Comparison of ENCODE assay signal across 8 cellular contexts in genomic region chr3:124995460-124995994, GRCh38.
A peak's percentile ranks its signal among the peaks of the same experiment; 100 is the strongest.
DNase-seq lines count a peak whose midpoint lies in the region; ATAC-seq and TF ChIP-seq lines count a peak whose summit lies in the region.

No MANE protein-coding gene starts in this region.

- H3K36me3 Mint-ChIP-seq in activated B cell treated with CpG ODN at 0.5 μM for 24 hours (ENCODE audit: low read depth) = peaks cover 32% of the 10 kb centered on the region

- H3K9me3 Mint-ChIP-seq in activated B cell treated with CpG ODN at 0.5 μM for 24 hours = no peaks in the 10 kb centered on the region

- H3K27ac Mint-ChIP-seq in activated B cell treated with CpG ODN at 0.5 μM for 24 hours = no peak overlapping the region

- H3K4me3 Mint-ChIP-seq in activated B cell treated with CpG ODN at 0.5 μM for 24 hours = no peak overlapping the region

- intact Hi-C loops in activated B cell treated with CpG ODN at 0.5 μM for 24 hours (cut with micrococcal nuclease) = loop anchor here (1.0 to 10.0 kb wide), 7 partner anchors 68 to 590 kb away; no protein-coding TSS in a partner anchor

- POLR2A ChIA-PET in activated B cell treated with CpG ODN at 0.5 μM for 24 hours (lab: Charles Lee) = no interaction called here

- no peaks in the 10 kb centered on the region for H3K27me3 Mint-ChIP-seq in activated B cell treated with CpG ODN at 0.5 μM for 24 hours

- TF ChIP-seq CTCF in activated B cell treated with CpG ODN at 0.5 μM for 24 hours (IDR thresholded peaks at IDR 0.05) = no peak

- CTCF ChIA-PET in activated B cell treated with CpG ODN at 0.5 μM for 24 hours (lab: Charles Lee) = interaction anchor here (0.7 to 4.0 kb wide), 14 partner anchors 9 to 590 kb away, joined by 3 to 67 read pairs (median 6); no protein-coding TSS in a partner anchor

- DNase-seq in NK-92 treated with Interleukin-12 subunit alpha and Interleukin-12 subunit beta, amount 100 ng/mL, for 24 hours (lab: John Stamatoyannopoulos, UW) = peak; percentile 26
- DNase-seq in NK-92 (lab: John Stamatoyannopoulos, UW; ENCODE audit: unreplicated experiment) (no peak), MV-4-11 (lab: John Stamatoyannopoulos, UW) (peak; percentile 66), activated B cell treated with CpG ODN at 0.5 μM for 24 hours (peak; percentile 21), cerebellum (ENCODE audit: low spot score) (peak; percentile 74), kidney tubule cell (ENCODE audit: low spot score) (peak; percentile 69)
- peak; percentile 16 to 29 for DNase-seq in stimulated activated CD4-positive, alpha-beta T cell treated with anti-CD3 and anti-CD28 coated beads, Interleukin-4, amount 100 ng/mL, for 4 hours

- ATAC-seq in activated B cell treated with CpG ODN at 0.5 μM for 24 hours (ENCODE audit: low read depth) (peak; percentile 85), GM18873 (IDR thresholded peaks at IDR 0.05; ENCODE audit: low FRiP score, unreplicated experiment) (no peak)

- peaks cover 5% of the 10 kb centered on the region for H3K4me1 Mint-ChIP-seq in activated B cell treated with CpG ODN at 0.5 μM for 24 hours
